ENCODE assay signal across 8 cellular contexts in genomic region chr1:234500269-234500668, GRCh38. TPM values are rescaled to one million over a fixed set of nuclear protein-coding genes. Genes with fewer than 3 reads are reported as not detected.
A peak's percentile ranks its signal among the peaks of the same experiment; 100 is the strongest.
DNase-seq lines count a peak whose midpoint lies in the region; ATAC-seq and FAIRE-seq lines count a peak whose summit lies in the region.

No MANE protein-coding gene starts in this region.

- peaks cover 69% of the 10 kb centered on the region for H3K4me1 Mint-ChIP-seq in activated naive CD8-positive, alpha-beta T cell treated with anti-CD3 and anti-CD28 coated beads, Interleukin-2, amount 50 U/mL, for 24 hours

- H3K9me3 Mint-ChIP-seq in activated naive CD8-positive, alpha-beta T cell treated with anti-CD3 and anti-CD28 coated beads, Interleukin-2, amount 50 U/mL, for 24 hours = peaks cover 32% of the 10 kb centered on the region

- H3K27me3 Mint-ChIP-seq in activated naive CD8-positive, alpha-beta T cell treated with anti-CD3 and anti-CD28 coated beads, Interleukin-2, amount 50 U/mL, for 24 hours = peaks cover 5% of the 10 kb centered on the region

- H3K27ac Mint-ChIP-seq in activated naive CD8-positive, alpha-beta T cell treated with anti-CD3 and anti-CD28 coated beads, Interleukin-2, amount 50 U/mL, for 24 hours = peak overlapping the region; percentile 84

- ATAC-seq in activated naive CD8-positive, alpha-beta T cell treated with anti-CD3 and anti-CD28 coated beads, Interleukin-2, amount 50 U/mL, for 24 hours = no peak
- ATAC-seq in HG02938 (IDR thresholded peaks at IDR 0.05; ENCODE audit: unreplicated experiment) = no peak
- ATAC-seq in left colon = no peak

- H3K36me3 Mint-ChIP-seq in activated naive CD8-positive, alpha-beta T cell treated with anti-CD3 and anti-CD28 coated beads, Interleukin-2, amount 50 U/mL, for 24 hours (ENCODE audit: low read depth) = peaks cover 17% of the 10 kb centered on the region

- no peak overlapping the region for H3K4me3 Mint-ChIP-seq in activated naive CD8-positive, alpha-beta T cell treated with anti-CD3 and anti-CD28 coated beads, Interleukin-2, amount 50 U/mL, for 24 hours

- DNase-seq in stimulated activated CD4-positive, alpha-beta T cell treated with anti-CD3 and anti-CD28 coated beads, Interleukin-4, amount 100 ng/mL, for 24 hours = peak; percentile 10
- no peak for DNase-seq in stimulated activated CD4-positive, alpha-beta T cell treated with anti-CD3 and anti-CD28 coated beads, Interleukin-12 subunit alpha, Interleukin-12 subunit beta, amount 100 ng/mL, for 4 hours
- peak; percentile 28 for DNase-seq in activated naive CD8-positive, alpha-beta T cell treated with anti-CD3 and anti-CD28 coated beads, Interleukin-2, amount 50 U/mL, for 24 hours
- DNase-seq in medulla oblongata (ENCODE audit: extremely low spot score) (peak; percentile 48), left colon (no peak), frontal cortex (ENCODE audit: low spot score in 2 of 2) (no peak), hippocampal formation (lab: John Stamatoyannopoulos, UW) (no peak)

- intact Hi-C loops in left colon (cut with DNase I, micrococcal nuclease) = loop anchor here (5.0 to 10.0 kb wide), 3 partner anchors 92 to 485 kb away; no protein-coding TSS in a partner anchor

- FAIRE-seq in frontal cortex (lab: Jason Lieb, UNC) = no peak

RNA-seq across cellular contexts. Expression of gene TARBP1, which starts 21.3 kb away (rescaled TPM):
- total RNA-seq in left colon (10 to 100 TPM; 19.9 to 30.5 TPM), frontal cortex (63.2 TPM)

Comparison
In these comparisons a context has a peak if more than half of its experiments do, and no peak if none do; other contexts are left out.
1. DNase-seq: peak in stimulated activated CD4-positive, alpha-beta T cell treated with anti-CD3 and anti-CD28 coated beads, Interleukin-4, amount 100 ng/mL, for 24 hours (single experiment), activated naive CD8-positive, alpha-beta T cell treated with anti-CD3 and anti-CD28 coated beads, Interleukin-2, amount 50 U/mL, for 24 hours (single experiment) and medulla oblongata (single experiment); none in stimulated activated CD4-positive, alpha-beta T cell treated with anti-CD3 and anti-CD28 coated beads, Interleukin-12 subunit alpha, Interleukin-12 subunit beta, amount 100 ng/mL, for 4 hours (single experiment), left colon (0 of 2), frontal cortex (0 of 2) and hippocampal formation (0 of 2).